In genomic region chr14:61503167-61503801, GRCh38 we compare ENCODE assay signal across 1 cellular context.
TF ChIP-seq lines count a peak whose summit lies in the region.

No MANE protein-coding gene starts in this region.

TF ChIP-seq in SK-N-SH treated with all-trans-retinoic acid at 6 μM for 48 hours, 23 proteins besides CTCF, POLR2A, EP300 and RAD21 (continued from another document):
- TF ChIP-seq, protein P1, sequence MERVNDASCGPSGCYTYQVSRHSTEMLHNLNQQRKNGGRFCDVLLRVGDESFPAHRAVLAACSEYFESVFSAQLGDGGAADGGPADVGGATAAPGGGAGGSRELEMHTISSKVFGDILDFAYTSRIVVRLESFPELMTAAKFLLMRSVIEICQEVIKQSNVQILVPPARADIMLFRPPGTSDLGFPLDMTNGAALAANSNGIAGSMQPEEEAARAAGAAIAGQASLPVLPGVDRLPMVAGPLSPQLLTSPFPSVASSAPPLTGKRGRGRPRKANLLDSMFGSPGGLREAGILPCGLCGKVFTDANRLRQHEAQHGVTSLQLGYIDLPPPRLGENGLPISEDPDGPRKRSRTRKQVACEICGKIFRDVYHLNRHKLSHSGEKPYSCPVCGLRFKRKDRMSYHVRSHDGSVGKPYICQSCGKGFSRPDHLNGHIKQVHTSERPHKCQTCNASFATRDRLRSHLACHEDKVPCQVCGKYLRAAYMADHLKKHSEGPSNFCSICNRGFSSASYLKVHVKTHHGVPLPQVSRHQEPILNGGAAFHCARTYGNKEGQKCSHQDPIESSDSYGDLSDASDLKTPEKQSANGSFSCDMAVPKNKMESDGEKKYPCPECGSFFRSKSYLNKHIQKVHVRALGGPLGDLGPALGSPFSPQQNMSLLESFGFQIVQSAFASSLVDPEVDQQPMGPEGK (CRISPR knock-in tag; IDR thresholded peaks at IDR 0.05; ENCODE audit: borderline replicate concordance) = no peak
- no peak for TF ChIP-seq ZC3H10 (CRISPR knock-in tag; IDR thresholded peaks at IDR 0.05)
